Comparison of ENCODE assay signal across 29 cellular contexts in the genomic region with DNA sequence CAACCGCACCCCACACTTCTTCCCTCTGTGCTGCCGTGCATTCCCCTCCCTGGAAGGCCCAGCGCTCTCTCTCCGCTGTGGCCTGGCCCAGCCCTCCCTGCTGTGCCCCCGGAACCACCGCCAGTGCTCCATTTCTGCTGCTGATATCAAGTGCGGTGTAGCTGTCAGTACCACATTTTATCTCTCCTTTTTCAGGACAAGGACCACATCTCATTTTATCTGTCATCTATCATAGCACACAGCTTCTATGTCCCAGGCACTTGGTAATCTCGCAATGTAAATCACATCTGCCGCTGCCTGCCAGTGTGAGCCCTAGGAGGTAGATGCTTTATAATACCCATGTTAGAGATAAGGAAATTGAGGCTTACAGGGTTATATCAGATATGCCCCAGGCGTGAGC. TPM values are rescaled to one million over a fixed set of nuclear protein-coding genes. Genes with fewer than 3 reads are reported as not detected.
"Had no signal": no experiment of that assay in that cellular context is flagged by ENCODE, and none has a peak within 500 bp of the region (broad histone marks: within the 10 kb centered on the region; RNA-seq: fewer than 3 reads in every experiment).

No MANE protein-coding gene starts in this region.

- FAIRE-seq: keratinocyte had no signal

- H3K4me1 ChIP-seq: body of pancreas, heart right ventricle, upper lobe of right lung had no signal

- H3K27me3 Mint-ChIP-seq: activated CD8-positive, alpha-beta T cell treated with anti-CD3 and anti-CD28 coated beads for 36 hours; activated naive CD8-positive, alpha-beta T cell treated with anti-CD3 and anti-CD28 coated beads, Interleukin-2, amount 50 U/mL, for 24 hours had no signal

- H3K4me3 ChIP-seq: body of pancreas, cardiac muscle cell, heart right ventricle, upper lobe of right lung had no signal

- H3K9me3 Mint-ChIP-seq: activated B cell treated with CpG ODN at 0.5 μM for 24 hours; activated CD4-positive, alpha-beta T cell treated with anti-CD3 and anti-CD28 coated beads, Interleukin-2, amount 10 ng/mL, durations not matched to agents 24 days and 14 days; activated CD8-positive, alpha-beta T cell treated with anti-CD3 and anti-CD28 coated beads for 36 hours; activated naive CD8-positive, alpha-beta T cell treated with anti-CD3 and anti-CD28 coated beads, Interleukin-2, amount 50 U/mL, for 24 hours; memory B cell had no signal

- H3K9me3 ChIP-seq: body of pancreas, heart right ventricle, upper lobe of right lung had no signal

- H3K27ac ChIP-seq: body of pancreas, cardiac muscle cell, epithelial cell of prostate, heart right ventricle, upper lobe of right lung had no signal

- H3K36me3 Mint-ChIP-seq: activated CD8-positive, alpha-beta memory T cell treated with anti-CD3 and anti-CD28 coated beads, Interleukin-2, amount 10 ng/mL, durations not matched to agents 7 days and 5 days had no signal

- DNase-seq: activated B cell treated with CpG ODN at 0.5 μM for 24 hours; activated CD4-positive, alpha-beta T cell treated with anti-CD3 and anti-CD28 coated beads, Interleukin-2, amount 10 ng/mL, durations not matched to agents 24 days and 14 days; activated CD8-positive, alpha-beta memory T cell treated with anti-CD3 and anti-CD28 coated beads, Interleukin-2, amount 10 ng/mL, durations not matched to agents 7 days and 5 days; activated CD8-positive, alpha-beta T cell treated with anti-CD3 and anti-CD28 coated beads for 36 hours; activated gamma-delta T cell; activated naive CD4-positive, alpha-beta T cell treated with anti-CD3 and anti-CD28 coated beads, Interleukin-2, amount 50 U/mL, for 16 hours; activated naive CD8-positive, alpha-beta T cell treated with anti-CD3 and anti-CD28 coated beads, Interleukin-2, amount 50 U/mL, for 24 hours; activated T-cell treated with anti-CD3 and anti-CD28 coated beads for 4 hours; body of pancreas; cortex of kidney; heart right ventricle; left colon; occipital lobe; posterior cingulate gyrus; stimulated activated CD4-positive, alpha-beta T cell treated with anti-CD3 and anti-CD28 coated beads, Interleukin-4, amount 100 ng/mL, for 24 hours; stimulated activated naive CD8-positive, alpha-beta T cell treated with anti-CD3 and anti-CD28 coated beads, Interleukin-15, Interleukin-2, amounts not matched to agents 100 U/mL and 50 U/mL, for 24 hours; upper lobe of right lung had no signal

- ATAC-seq: activated CD8-positive, alpha-beta memory T cell treated with anti-CD3 and anti-CD28 coated beads, Interleukin-2, amount 10 ng/mL, durations not matched to agents 7 days and 5 days; activated CD8-positive, alpha-beta T cell treated with anti-CD3 and anti-CD28 coated beads for 36 hours; activated naive CD8-positive, alpha-beta T cell treated with anti-CD3 and anti-CD28 coated beads, Interleukin-2, amount 50 U/mL, for 24 hours; body of pancreas; heart right ventricle; left colon; stimulated activated naive CD8-positive, alpha-beta T cell treated with anti-CD3 and anti-CD28 coated beads, Interleukin-15, Interleukin-2, amounts not matched to agents 100 U/mL and 50 U/mL, for 24 hours; upper lobe of right lung had no signal

- H3K4me3 Mint-ChIP-seq: activated B cell treated with CpG ODN at 0.5 μM for 24 hours; activated CD4-positive, alpha-beta T cell treated with anti-CD3 and anti-CD28 coated beads, Interleukin-2, amount 10 ng/mL, durations not matched to agents 24 days and 14 days; activated CD8-positive, alpha-beta memory T cell treated with anti-CD3 and anti-CD28 coated beads, Interleukin-2, amount 10 ng/mL, durations not matched to agents 7 days and 5 days; activated CD8-positive, alpha-beta T cell treated with anti-CD3 and anti-CD28 coated beads for 36 hours; activated naive CD8-positive, alpha-beta T cell treated with anti-CD3 and anti-CD28 coated beads, Interleukin-2, amount 50 U/mL, for 24 hours; memory B cell had no signal

- H3K36me3 ChIP-seq: cardiac muscle cell, heart right ventricle, upper lobe of right lung had no signal

- H3K27me3 ChIP-seq: body of pancreas, cardiac muscle cell, upper lobe of right lung had no signal

- H3K4me1 Mint-ChIP-seq: activated B cell treated with CpG ODN at 0.5 μM for 24 hours; activated CD4-positive, alpha-beta T cell treated with anti-CD3 and anti-CD28 coated beads, Interleukin-2, amount 10 ng/mL, durations not matched to agents 24 days and 14 days; memory B cell had no signal

- H3K27ac Mint-ChIP-seq: activated B cell treated with CpG ODN at 0.5 μM for 24 hours; activated CD4-positive, alpha-beta T cell treated with anti-CD3 and anti-CD28 coated beads, Interleukin-2, amount 10 ng/mL, durations not matched to agents 24 days and 14 days; activated CD8-positive, alpha-beta memory T cell treated with anti-CD3 and anti-CD28 coated beads, Interleukin-2, amount 10 ng/mL, durations not matched to agents 7 days and 5 days; activated CD8-positive, alpha-beta T cell treated with anti-CD3 and anti-CD28 coated beads for 36 hours; activated naive CD8-positive, alpha-beta T cell treated with anti-CD3 and anti-CD28 coated beads, Interleukin-2, amount 50 U/mL, for 24 hours; memory B cell had no signal

RNA-seq across cellular contexts. Expression of gene IL31, which starts 18.3 kb away (rescaled TPM):
- total RNA-seq: activated B cell treated with CpG ODN at 0.5 μM for 24 hours; activated CD8-positive, alpha-beta memory T cell treated with anti-CD3 and anti-CD28 coated beads, Interleukin-2, amount 10 ng/mL, durations not matched to agents 7 days and 5 days; activated CD8-positive, alpha-beta T cell treated with anti-CD3 and anti-CD28 coated beads for 36 hours; body of pancreas; cardiac muscle cell; cerebellum; fibroblast of villous mesenchyme; heart right ventricle; left colon; lower leg skin; mononuclear cell; myocyte; occipital lobe; subcutaneous adipose tissue; T-helper 2 cell treated with Interferon-gamma antibody and Interleukin-4, amounts not matched to agents 100 ng/mL and 5 ng/mL, for 36 hours; upper lobe of right lung had no signal
- polyA plus RNA-seq: cardiac muscle cell, heart right ventricle, keratinocyte, neural cell had no signal

RNA-seq across cellular contexts. Expression of gene LRRC43, which starts 27.2 kb away (rescaled TPM):
- total RNA-seq: activated B cell treated with CpG ODN at 0.5 μM for 24 hours; activated CD8-positive, alpha-beta T cell treated with anti-CD3 and anti-CD28 coated beads for 36 hours; myocyte; T-helper 2 cell treated with Interferon-gamma antibody and Interleukin-4, amounts not matched to agents 100 ng/mL and 5 ng/mL, for 36 hours; upper lobe of right lung had no signal

RNA-seq across cellular contexts. Expression of gene B3GNT4, which starts 47.8 kb away (rescaled TPM):
- total RNA-seq: activated B cell treated with CpG ODN at 0.5 μM for 24 hours, body of pancreas, heart right ventricle, myocyte, subcutaneous adipose tissue had no signal
